Comparison of ENCODE assay signal across 8 cellular contexts in the genomic region with DNA sequence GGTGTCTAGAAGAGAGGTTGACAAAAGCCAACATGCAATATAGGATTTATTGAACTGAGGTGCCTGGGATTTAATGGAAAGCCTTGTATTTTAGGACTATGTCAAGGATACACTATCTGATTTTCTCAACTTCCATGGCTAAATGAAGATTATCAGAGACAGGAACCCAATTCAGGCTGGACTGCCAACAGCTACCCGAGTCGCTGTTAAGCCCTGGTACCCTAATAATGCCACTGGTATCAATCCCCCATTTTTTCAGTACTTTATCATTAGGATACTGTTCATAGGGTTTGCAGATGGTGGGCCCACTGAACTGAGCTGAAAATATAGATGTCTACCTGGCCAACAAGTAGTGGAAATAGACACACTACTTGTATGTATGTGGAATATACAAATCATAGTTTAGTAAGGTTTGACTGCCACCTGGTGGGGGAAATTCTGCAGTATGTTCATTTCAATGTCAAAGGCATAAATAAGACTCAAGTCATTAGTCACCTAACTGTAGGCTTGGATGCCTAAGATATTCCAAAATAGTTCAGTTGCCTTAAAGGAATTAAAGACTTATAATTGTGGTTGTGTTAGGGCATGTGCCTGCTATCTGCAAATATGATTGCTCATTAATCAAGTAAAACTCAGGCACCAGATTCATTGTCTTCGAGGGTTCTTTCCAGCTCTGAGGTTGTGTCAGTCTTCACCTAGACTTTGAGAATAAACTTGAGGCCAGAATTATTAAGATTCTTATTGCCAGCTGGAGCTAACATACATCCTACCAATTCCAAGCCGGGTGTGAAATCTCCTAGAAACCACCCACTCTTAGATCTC. TPM values are rescaled to one million over a fixed set of nuclear protein-coding genes. Genes with fewer than 3 reads are reported as not detected.
DNase-seq lines count a peak whose midpoint lies in the region; ATAC-seq, FAIRE-seq and TF ChIP-seq lines count a peak whose summit lies in the region.

No MANE protein-coding gene starts in this region.

- WGBS in upper lobe of left lung, 2 donors: 81 to 83% methylated on average over 4 of the region's 4 CpGs

- no peak for TF ChIP-seq POLR2A in NB4 (IDR thresholded peaks at IDR 0.05; ENCODE audit: extremely low read depth, insufficient read length)
- no peak for TF ChIP-seq POLR2A in upper lobe of left lung (IDR thresholded peaks at IDR 0.05)

- DNase-seq in activated gamma-delta T cell treated with Interleukin-2 at 50 U/mL for 16 hours (peak; percentile 21), activated gamma-delta T cell (lab: John Stamatoyannopoulos, UW) (no peak), HCEC 1CT (peak; percentile 42), NB4 (ENCODE audit: low read depth) (peak; percentile 74), activated B cell treated with CpG ODN at 0.5 μM for 24 hours (no peak), mucosa of gallbladder (ENCODE audit: low spot score) (peak; percentile 72), upper lobe of left lung (peak in 1 of 2 donors; percentile 37)

- H3K4me3 Mint-ChIP-seq in activated B cell treated with CpG ODN at 0.5 μM for 24 hours: no peak overlapping the region

- POLR2A ChIA-PET in activated B cell treated with CpG ODN at 0.5 μM for 24 hours (lab: Charles Lee): no interaction called here

- H3K4me3 ChIP-seq in NB4 (ENCODE audit: low read depth, low read length): no peak overlapping the region
- no peak overlapping the region for H3K4me3 ChIP-seq in upper lobe of left lung

- H3K27ac ChIP-seq in upper lobe of left lung: no peak overlapping the region

- H3K9me3 Mint-ChIP-seq in activated B cell treated with CpG ODN at 0.5 μM for 24 hours: no peaks in the 10 kb centered on the region

- no peaks in the 10 kb centered on the region for H3K4me1 Mint-ChIP-seq in activated B cell treated with CpG ODN at 0.5 μM for 24 hours

- H3K27me3 Mint-ChIP-seq in activated B cell treated with CpG ODN at 0.5 μM for 24 hours: no peaks in the 10 kb centered on the region

- no peaks in the 10 kb centered on the region for H3K9me3 ChIP-seq in upper lobe of left lung

- no peaks in the 10 kb centered on the region for H3K36me3 ChIP-seq in upper lobe of left lung

- peak; percentile 25 for ATAC-seq in activated B cell treated with CpG ODN at 0.5 μM for 24 hours (ENCODE audit: low read depth)
- ATAC-seq in upper lobe of left lung (ENCODE audit: low FRiP score in 2 of 2): peak in 1 of 2 donors; percentile 49

- H3K36me3 Mint-ChIP-seq in activated B cell treated with CpG ODN at 0.5 μM for 24 hours (ENCODE audit: low read depth): no peaks in the 10 kb centered on the region

- TF ChIP-seq CTCF in NB4 (IDR thresholded peaks at IDR 0.05; ENCODE audit: low read depth, low read length) (peak; percentile 53), activated B cell treated with CpG ODN at 0.5 μM for 24 hours (IDR thresholded peaks at IDR 0.05) (no peak), upper lobe of left lung (IDR thresholded peaks at IDR 0.05) (peak in 5 of 6 experiments; percentile 26 to 62 (median 46))

- no peak for TF ChIP-seq EP300 in upper lobe of left lung (IDR thresholded peaks at IDR 0.05)

- H3K27me3 ChIP-seq in upper lobe of left lung: no peaks in the 10 kb centered on the region

- CTCF ChIA-PET in activated B cell treated with CpG ODN at 0.5 μM for 24 hours (lab: Charles Lee): interaction anchor here (0.8 to 1.3 kb wide), 3 partner anchors 45 to 1197 kb away, joined by 3 to 4 read pairs (median 4); no protein-coding TSS in a partner anchor

- H3K27ac Mint-ChIP-seq in activated B cell treated with CpG ODN at 0.5 μM for 24 hours: no peak overlapping the region

- FAIRE-seq in endometrium (lab: Jason Lieb, UNC): peak; percentile 51

- intact Hi-C loops in activated B cell treated with CpG ODN at 0.5 μM for 24 hours (cut with micrococcal nuclease): loop anchor here (1.0 kb wide), 1 partner anchor 46 kb away; no protein-coding TSS in a partner anchor

- no peaks in the 10 kb centered on the region for H3K4me1 ChIP-seq in upper lobe of left lung

RNA-seq across cellular contexts. Expression of gene NOBOX, which starts 34.1 kb away (rescaled TPM):
- total RNA-seq in activated B cell treated with CpG ODN at 0.5 μM for 24 hours (not detected in 2 replicates), mucosa of gallbladder (not detected), upper lobe of left lung (not detected)

Comparison
In these comparisons a context has a peak if more than half of its experiments do, and no peak if none do; other contexts are left out.
1. DNase-seq: peak in activated gamma-delta T cell treated with Interleukin-2 at 50 U/mL for 16 hours (single experiment), HCEC 1CT (single experiment), NB4 (single experiment) and mucosa of gallbladder (single experiment); none in activated gamma-delta T cell (single experiment) and activated B cell treated with CpG ODN at 0.5 μM for 24 hours (single experiment).